Comparison of ENCODE assay signal across 18 cellular contexts in genomic region chr11:71078482-71078881, GRCh38.
A peak's percentile ranks its signal among the peaks of the same experiment; 100 is the strongest.
DNase-seq lines count a peak whose midpoint lies in the region; ATAC-seq, FAIRE-seq and TF ChIP-seq lines count a peak whose summit lies in the region.
"Had no signal": no experiment of that assay in that cellular context is flagged by ENCODE, and none has a peak within 500 bp of the region (broad histone marks: within the 10 kb centered on the region; RNA-seq: fewer than 3 reads in every experiment).

No MANE protein-coding gene starts in this region.

- 93% methylated on average over 6 of the region's 6 CpGs for WGBS in HepG2 (ENCODE audit: low lambda C conversion rate)
- 58% methylated on average over 3 of the region's 6 CpGs for WGBS in right lobe of liver (ENCODE audit: insufficient coverage, low coverage, low lambda C conversion rate, missing lambda C conversion rate)
- 84 to 89% (median 85%) methylated on average over 6 of the region's 6 CpGs for WGBS in small intestine, 3 donors

- H2AFZ ChIP-seq in HepG2 (ENCODE audit: low read length): no peak overlapping the region

- no peak for DNase-seq in HepG2 (ENCODE audit: low spot score)
- DNase-seq in right lobe of liver: no peak
- DNase-seq in NCI-H69 (lab: John Stamatoyannopoulos, UW): peak; percentile 25
- DNase-seq in colonic mucosa: peak; percentile 32
- peak; percentile 20 for DNase-seq in small intestine
- DNase-seq in LoVo (ENCODE audit: low spot score): no peak
- DNase-seq in amniotic stem cell (lab: John Stamatoyannopoulos, UW): no peak
- DNase-seq: GDM1, heart left ventricle, KG1, NCI-H1694, NCI-H510A, spleen had no signal

- BruUV-seq in HepG2 (replicated peaks; lab: Mats Ljungman, UMichigan): no TSS peak

- intact Hi-C loops in HepG2 (cut with micrococcal nuclease; ENCODE audit: unreplicated experiment) (no loop called here), right lobe of liver (cut with DNase I) (no loop called here), colonic mucosa (cut with DNase I) (no loop called here)

- in situ Hi-C loops in HepG2 (cut with HindIII; ENCODE audit: extremely low pct_ligation_motif_present, low pct_unique_long_range_greater_than_20kb): no loop called here

- H3K4me3 ChIP-seq in HepG2 (replicated peaks in 1 of 3; ENCODE audit: insufficient read depth in 1 of 3, low read depth in 2 of 3, low read length in 3 of 3) (no peak overlapping the region), right lobe of liver (no peak overlapping the region), colonic mucosa (no peak overlapping the region), small intestine (ENCODE audit: low read depth in 1 of 2, low read length in 2 of 2) (no peak overlapping the region)
- H3K4me3 ChIP-seq: esophagus muscularis mucosa, heart left ventricle, spleen, thoracic aorta had no signal

- peaks cover 17 to 51% of the 10 kb centered on the region in 2 experiments; a peak in 4 of 5 replicates for H3K36me3 ChIP-seq in HepG2 (replicated peaks in 1 of 2; ENCODE audit: control insufficient read depth in 1 of 2, insufficient read depth in 2 of 2, low read length in 2 of 2)
- peaks cover 0 to 6% (median 0%) of the 10 kb centered on the region in 4 donors for H3K36me3 ChIP-seq in right lobe of liver
- no peaks in the 10 kb centered on the region for H3K36me3 ChIP-seq in colonic mucosa
- H3K36me3 ChIP-seq in small intestine (ENCODE audit: control insufficient read depth in 2 of 2, insufficient read depth in 2 of 2, low read length in 2 of 2): no peaks in the 10 kb centered on the region
- H3K36me3 ChIP-seq: esophagus muscularis mucosa, heart left ventricle, spleen, thoracic aorta had no signal

- no peak for TF ChIP-seq POLR2A in HepG2 (IDR thresholded peaks at IDR 0.05; ENCODE audit: insufficient read depth in 1 of 2, low read depth in 2 of 2, low read length in 2 of 2)
- TF ChIP-seq POLR2A in right lobe of liver (IDR thresholded peaks at IDR 0.05): no peak

- H3K4me2 ChIP-seq in HepG2 (ENCODE audit: low read depth, low read length): no peak overlapping the region

- peaks cover 10% of the 10 kb centered on the region; the same call in 1 of the 2 replicates for H4K20me1 ChIP-seq in HepG2 (ENCODE audit: insufficient read depth, low read length)

- FAIRE-seq in HepG2 (lab: Jason Lieb, UNC) (no peak), small intestine (lab: Jason Lieb, UNC) (no peak)
- FAIRE-seq: H54 had no signal

- H3K27ac ChIP-seq in HepG2 (ENCODE audit: extremely low read length, insufficient read depth, low read length) (no peak overlapping the region), right lobe of liver (no peak overlapping the region), colonic mucosa (no peak overlapping the region), small intestine (ENCODE audit: low read depth in 1 of 2, low read length in 1 of 2) (no peak overlapping the region)
- H3K27ac ChIP-seq: esophagus muscularis mucosa, heart left ventricle, spleen, thoracic aorta had no signal

- POLR2A ChIA-PET in HepG2 (lab: Yijun Ruan, JAX): no interaction called here

- no peak for TF ChIP-seq EP300 in HepG2 (IDR thresholded peaks at IDR 0.05; ENCODE audit: low read depth in 2 of 2, low read length in 2 of 2)
- no peak for TF ChIP-seq EP300 in HepG2 (CRISPR knock-in tag; IDR thresholded peaks at IDR 0.05; ENCODE audit: borderline replicate concordance)

- no peak overlapping the region for H3K9ac ChIP-seq in HepG2 (ENCODE audit: insufficient read depth, low read depth, low read length)
- no peak overlapping the region for H3K9ac ChIP-seq in colonic mucosa (ENCODE audit: low read depth in 2 of 2, low read length in 2 of 2)

- H3K27me3 ChIP-seq in HepG2 (ENCODE audit: control insufficient read depth in 1 of 2, insufficient read depth in 2 of 2, low read length in 2 of 2): no peaks in the 10 kb centered on the region
- no peaks in the 10 kb centered on the region for H3K27me3 ChIP-seq in right lobe of liver
- H3K27me3 ChIP-seq in colonic mucosa: no peaks in the 10 kb centered on the region
- H3K27me3 ChIP-seq in small intestine (ENCODE audit: control insufficient read depth in 2 of 2, insufficient read depth in 2 of 2, low read length in 2 of 2): no peaks in the 10 kb centered on the region

- H3K79me2 ChIP-seq in HepG2 (ENCODE audit: insufficient read depth, low read length): no peaks in the 10 kb centered on the region

- H3K9me3 ChIP-seq in HepG2 (ENCODE audit: low read length) (no peaks in the 10 kb centered on the region), right lobe of liver (no peaks in the 10 kb centered on the region), colonic mucosa (no peaks in the 10 kb centered on the region), small intestine (ENCODE audit: control insufficient read depth, low read depth) (no peaks in the 10 kb centered on the region)
- H3K9me3 ChIP-seq: thoracic aorta had no signal

- ATAC-seq in HepG2: no peak
- ATAC-seq in right lobe of liver: no peak
- no peak for ATAC-seq in GM21360 (IDR thresholded peaks at IDR 0.05; ENCODE audit: unreplicated experiment)
- ATAC-seq: heart left ventricle; stimulated activated effector memory CD8-positive, alpha-beta T cell treated with anti-CD3 and anti-CD28 coated beads, Interleukin-12 subunit alpha, Interleukin-12 subunit beta, amount 100 ng/mL, for 72 hours had no signal

- no peaks in the 10 kb centered on the region for H3K4me1 ChIP-seq in HepG2 (ENCODE audit: insufficient read depth, low read length)
- H3K4me1 ChIP-seq in right lobe of liver: no peaks in the 10 kb centered on the region
- no peaks in the 10 kb centered on the region for H3K4me1 ChIP-seq in colonic mucosa
- H3K4me1 ChIP-seq in small intestine (ENCODE audit: control insufficient read depth in 2 of 2, insufficient read depth in 1 of 2, low read depth in 1 of 2, low read length in 1 of 2): no peaks in the 10 kb centered on the region
- H3K4me1 ChIP-seq: heart left ventricle had no signal

- TF ChIP-seq RAD21 in HepG2 (CRISPR knock-in tag; IDR thresholded peaks at IDR 0.05): no peak

- CTCF ChIA-PET in HepG2 (lab: Yijun Ruan, JAX; ENCODE audit: low intra/inter-chr PET ratio, low total read pairs): no interaction called here

- TF ChIP-seq CTCF in HepG2 (CRISPR knock-in tag; IDR thresholded peaks at IDR 0.05) (no peak), right lobe of liver (IDR thresholded peaks at IDR 0.05) (no peak), colonic mucosa (IDR thresholded peaks at IDR 0.05) (no peak)

TF ChIP-seq in HepG2, 621 proteins besides CTCF, POLR2A, EP300 and RAD21:
- TF ChIP-seq ZNF782 (CRISPR knock-in tag; IDR thresholded peaks at IDR 0.05; ENCODE audit: borderline replicate concordance): no peak
- peak; percentile 54; the same call in 1 of the 2 replicates for TF ChIP-seq RFX1 (IDR thresholded peaks at IDR 0.05)
- no peak for TF ChIP-seq ZNF512 (CRISPR knock-in tag; IDR thresholded peaks at IDR 0.05)

Comparison
In these comparisons a context has a peak if more than half of its experiments do, and no peak if none do; other contexts are left out.
1. DNase-seq: peak in NCI-H69 (single experiment), colonic mucosa (single experiment) and small intestine (single experiment); none in HepG2 (single experiment), right lobe of liver (0 of 3), LoVo (single experiment) and amniotic stem cell (single experiment).